ENCODE assay signal across 1 cellular context in the genomic region with DNA sequence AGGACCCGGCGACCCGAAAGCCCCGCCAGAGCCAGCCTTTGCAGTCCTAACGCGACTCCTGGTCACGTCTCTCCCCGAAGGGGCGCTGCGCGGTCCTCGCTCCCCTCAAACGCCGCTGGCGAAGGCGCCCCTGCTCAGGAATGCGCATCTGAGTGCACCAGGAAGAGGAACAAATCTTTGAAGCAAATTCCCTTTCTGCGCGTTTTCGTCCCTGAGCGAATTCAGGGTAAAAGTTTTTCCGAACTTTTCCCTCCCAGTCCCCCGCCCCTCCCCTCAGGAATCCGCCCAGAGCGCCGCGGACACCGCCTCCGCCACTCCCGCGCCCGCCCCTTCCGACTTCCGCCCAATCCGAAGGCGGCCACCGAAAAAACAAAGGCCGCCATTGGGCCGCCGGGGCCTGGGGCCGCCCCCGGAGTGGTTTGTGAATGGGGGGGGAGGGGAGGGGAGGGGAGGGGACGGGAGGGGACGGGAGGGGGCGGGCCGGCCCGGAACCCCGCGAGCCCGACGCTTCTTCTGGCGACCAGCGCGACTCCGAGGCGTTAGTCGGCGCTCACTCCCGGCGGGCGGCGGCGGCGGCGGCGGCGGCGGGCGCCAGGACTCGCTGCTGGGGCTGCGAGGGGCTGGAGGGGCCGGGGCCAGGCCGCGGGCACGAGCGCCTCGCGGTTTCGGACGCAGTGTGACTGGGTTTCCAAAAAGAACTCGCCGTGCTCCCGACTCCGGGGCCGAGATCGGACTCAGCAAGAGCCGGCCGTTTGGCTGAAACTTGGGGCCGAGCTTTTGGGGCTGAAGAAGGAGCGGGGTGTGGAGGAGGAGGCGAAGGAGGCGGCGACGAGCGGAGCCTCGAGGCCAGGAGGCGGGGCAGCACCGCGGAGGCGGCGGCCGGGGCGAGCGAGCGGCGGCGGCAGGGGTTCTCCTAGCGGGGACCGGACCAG.
TF ChIP-seq lines count a peak whose summit lies in the region.

A gene (plus strand): TSS at position 539 of the 932 bp plus-strand sequence. CDS start 793 bp downstream, outside the sequence.

TF ChIP-seq in K562, 482 proteins besides CTCF, POLR2A, EP300 and RAD21 (continued from another document and continues in another):
- TF ChIP-seq ZNF561 (CRISPR knock-in tag; conservative IDR thresholded peaks at IDR 0.05), result no peak
- TF ChIP-seq, protein P1, sequence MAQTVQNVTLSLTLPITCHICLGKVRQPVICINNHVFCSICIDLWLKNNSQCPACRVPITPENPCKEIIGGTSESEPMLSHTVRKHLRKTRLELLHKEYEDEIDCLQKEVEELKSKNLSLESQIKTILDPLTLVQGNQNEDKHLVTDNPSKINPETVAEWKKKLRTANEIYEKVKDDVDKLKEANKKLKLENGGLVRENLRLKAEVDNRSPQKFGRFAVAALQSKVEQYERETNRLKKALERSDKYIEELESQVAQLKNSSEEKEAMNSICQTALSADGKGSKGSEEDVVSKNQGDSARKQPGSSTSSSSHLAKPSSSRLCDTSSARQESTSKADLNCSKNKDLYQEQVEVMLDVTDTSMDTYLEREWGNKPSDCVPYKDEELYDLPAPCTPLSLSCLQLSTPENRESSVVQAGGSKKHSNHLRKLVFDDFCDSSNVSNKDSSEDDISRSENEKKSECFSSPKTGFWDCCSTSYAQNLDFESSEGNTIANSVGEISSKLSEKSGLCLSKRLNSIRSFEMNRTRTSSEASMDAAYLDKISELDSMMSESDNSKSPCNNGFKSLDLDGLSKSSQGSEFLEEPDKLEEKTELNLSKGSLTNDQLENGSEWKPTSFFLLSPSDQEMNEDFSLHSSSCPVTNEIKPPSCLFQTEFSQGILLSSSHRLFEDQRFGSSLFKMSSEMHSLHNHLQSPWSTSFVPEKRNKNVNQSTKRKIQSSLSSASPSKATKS (CRISPR knock-in tag; IDR thresholded peaks at IDR 0.05), result no peak
- no peak for TF ChIP-seq ATF1 (CRISPR knock-in tag; IDR thresholded peaks at IDR 0.05)
- TF ChIP-seq ATF1 (tag; IDR thresholded peaks at IDR 0.05), result 0 out of 2 replicates have a peak, but pooled peaks have one; percentile 33
- TF ChIP-seq RBM15 (IDR thresholded peaks at IDR 0.05; ENCODE audit: insufficient read depth, low read length), result no peak
- TF ChIP-seq MEF2A (IDR thresholded peaks at IDR 0.05; ENCODE audit: control insufficient read depth, low read depth, low read length), result no peak
- 0 out of 2 replicates have a peak, but pooled peaks have one; percentile 7 for TF ChIP-seq MBD2 (IDR thresholded peaks at IDR 0.05; ENCODE audit: borderline replicate concordance, low read depth)
- TF ChIP-seq RBFOX2 (IDR thresholded peaks at IDR 0.05; ENCODE audit: low read depth, low read length), result peak; percentile 75
- TF ChIP-seq HNRNPK (IDR thresholded peaks at IDR 0.05; ENCODE audit: low read depth, low read length, poor library complexity, severe bottlenecking), result no peak
- peak; percentile 66 for TF ChIP-seq CXXC5 (CRISPR knock-in tag; IDR thresholded peaks at IDR 0.05)
- TF ChIP-seq, protein P2, sequence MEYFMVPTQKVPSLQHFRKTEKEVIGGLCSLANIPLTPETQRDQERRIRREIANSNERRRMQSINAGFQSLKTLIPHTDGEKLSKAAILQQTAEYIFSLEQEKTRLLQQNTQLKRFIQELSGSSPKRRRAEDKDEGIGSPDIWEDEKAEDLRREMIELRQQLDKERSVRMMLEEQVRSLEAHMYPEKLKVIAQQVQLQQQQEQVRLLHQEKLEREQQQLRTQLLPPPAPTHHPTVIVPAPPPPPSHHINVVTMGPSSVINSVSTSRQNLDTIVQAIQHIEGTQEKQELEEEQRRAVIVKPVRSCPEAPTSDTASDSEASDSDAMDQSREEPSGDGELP (CRISPR knock-in tag; IDR thresholded peaks at IDR 0.05; ENCODE audit: borderline replicate concordance), result 0 out of 2 replicates have a peak, but pooled peaks have one; percentile 3
- TF ChIP-seq, protein P3, sequence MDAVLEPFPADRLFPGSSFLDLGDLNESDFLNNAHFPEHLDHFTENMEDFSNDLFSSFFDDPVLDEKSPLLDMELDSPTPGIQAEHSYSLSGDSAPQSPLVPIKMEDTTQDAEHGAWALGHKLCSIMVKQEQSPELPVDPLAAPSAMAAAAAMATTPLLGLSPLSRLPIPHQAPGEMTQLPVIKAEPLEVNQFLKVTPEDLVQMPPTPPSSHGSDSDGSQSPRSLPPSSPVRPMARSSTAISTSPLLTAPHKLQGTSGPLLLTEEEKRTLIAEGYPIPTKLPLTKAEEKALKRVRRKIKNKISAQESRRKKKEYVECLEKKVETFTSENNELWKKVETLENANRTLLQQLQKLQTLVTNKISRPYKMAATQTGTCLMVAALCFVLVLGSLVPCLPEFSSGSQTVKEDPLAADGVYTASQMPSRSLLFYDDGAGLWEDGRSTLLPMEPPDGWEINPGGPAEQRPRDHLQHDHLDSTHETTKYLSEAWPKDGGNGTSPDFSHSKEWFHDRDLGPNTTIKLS (IDR thresholded peaks at IDR 0.05; ENCODE audit: borderline replicate concordance, low read depth), result 0 out of 2 replicates have a peak, but pooled peaks have one; percentile 12
- TF ChIP-seq, protein P4, sequence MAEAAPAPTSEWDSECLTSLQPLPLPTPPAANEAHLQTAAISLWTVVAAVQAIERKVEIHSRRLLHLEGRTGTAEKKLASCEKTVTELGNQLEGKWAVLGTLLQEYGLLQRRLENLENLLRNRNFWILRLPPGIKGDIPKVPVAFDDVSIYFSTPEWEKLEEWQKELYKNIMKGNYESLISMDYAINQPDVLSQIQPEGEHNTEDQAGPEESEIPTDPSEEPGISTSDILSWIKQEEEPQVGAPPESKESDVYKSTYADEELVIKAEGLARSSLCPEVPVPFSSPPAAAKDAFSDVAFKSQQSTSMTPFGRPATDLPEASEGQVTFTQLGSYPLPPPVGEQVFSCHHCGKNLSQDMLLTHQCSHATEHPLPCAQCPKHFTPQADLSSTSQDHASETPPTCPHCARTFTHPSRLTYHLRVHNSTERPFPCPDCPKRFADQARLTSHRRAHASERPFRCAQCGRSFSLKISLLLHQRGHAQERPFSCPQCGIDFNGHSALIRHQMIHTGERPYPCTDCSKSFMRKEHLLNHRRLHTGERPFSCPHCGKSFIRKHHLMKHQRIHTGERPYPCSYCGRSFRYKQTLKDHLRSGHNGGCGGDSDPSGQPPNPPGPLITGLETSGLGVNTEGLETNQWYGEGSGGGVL (CRISPR knock-in tag; IDR thresholded peaks at IDR 0.05), result no peak
- no peak for TF ChIP-seq OTX1 (CRISPR knock-in tag; IDR thresholded peaks at IDR 0.05)
- peak; percentile 47 for TF ChIP-seq TAF1 (IDR thresholded peaks at IDR 0.05; ENCODE audit: control insufficient read depth, extremely low read depth, insufficient read depth, low read length, severe bottlenecking)
- TF ChIP-seq, protein P5, sequence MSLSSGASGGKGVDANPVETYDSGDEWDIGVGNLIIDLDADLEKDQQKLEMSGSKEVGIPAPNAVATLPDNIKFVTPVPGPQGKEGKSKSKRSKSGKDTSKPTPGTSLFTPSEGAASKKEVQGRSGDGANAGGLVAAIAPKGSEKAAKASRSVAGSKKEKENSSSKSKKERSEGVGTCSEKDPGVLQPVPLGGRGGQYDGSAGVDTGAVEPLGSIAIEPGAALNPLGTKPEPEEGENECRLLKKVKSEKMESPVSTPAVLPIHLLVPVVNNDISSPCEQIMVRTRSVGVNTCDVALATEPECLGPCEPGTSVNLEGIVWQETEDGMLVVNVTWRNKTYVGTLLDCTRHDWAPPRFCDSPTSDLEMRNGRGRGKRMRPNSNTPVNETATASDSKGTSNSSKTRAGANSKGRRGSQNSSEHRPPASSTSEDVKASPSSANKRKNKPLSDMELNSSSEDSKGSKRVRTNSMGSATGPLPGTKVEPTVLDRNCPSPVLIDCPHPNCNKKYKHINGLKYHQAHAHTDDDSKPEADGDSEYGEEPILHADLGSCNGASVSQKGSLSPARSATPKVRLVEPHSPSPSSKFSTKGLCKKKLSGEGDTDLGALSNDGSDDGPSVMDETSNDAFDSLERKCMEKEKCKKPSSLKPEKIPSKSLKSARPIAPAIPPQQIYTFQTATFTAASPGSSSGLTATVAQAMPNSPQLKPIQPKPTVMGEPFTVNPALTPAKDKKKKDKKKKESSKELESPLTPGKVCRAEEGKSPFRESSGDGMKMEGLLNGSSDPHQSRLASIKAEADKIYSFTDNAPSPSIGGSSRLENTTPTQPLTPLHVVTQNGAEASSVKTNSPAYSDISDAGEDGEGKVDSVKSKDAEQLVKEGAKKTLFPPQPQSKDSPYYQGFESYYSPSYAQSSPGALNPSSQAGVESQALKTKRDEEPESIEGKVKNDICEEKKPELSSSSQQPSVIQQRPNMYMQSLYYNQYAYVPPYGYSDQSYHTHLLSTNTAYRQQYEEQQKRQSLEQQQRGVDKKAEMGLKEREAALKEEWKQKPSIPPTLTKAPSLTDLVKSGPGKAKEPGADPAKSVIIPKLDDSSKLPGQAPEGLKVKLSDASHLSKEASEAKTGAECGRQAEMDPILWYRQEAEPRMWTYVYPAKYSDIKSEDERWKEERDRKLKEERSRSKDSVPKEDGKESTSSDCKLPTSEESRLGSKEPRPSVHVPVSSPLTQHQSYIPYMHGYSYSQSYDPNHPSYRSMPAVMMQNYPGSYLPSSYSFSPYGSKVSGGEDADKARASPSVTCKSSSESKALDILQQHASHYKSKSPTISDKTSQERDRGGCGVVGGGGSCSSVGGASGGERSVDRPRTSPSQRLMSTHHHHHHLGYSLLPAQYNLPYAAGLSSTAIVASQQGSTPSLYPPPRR (CRISPR knock-in tag; IDR thresholded peaks at IDR 0.05; ENCODE audit: borderline replicate concordance), result no peak
- no peak for TF ChIP-seq MCM2 (IDR thresholded peaks at IDR 0.05; ENCODE audit: low read depth)
- TF ChIP-seq ZNF57 (CRISPR knock-in tag; IDR thresholded peaks at IDR 0.05), result no peak
- TF ChIP-seq SUPT5H (IDR thresholded peaks at IDR 0.05), result 0 out of 2 replicates have a peak, but pooled peaks have one; percentile 30
- TF ChIP-seq KAT7 (CRISPR knock-in tag; IDR thresholded peaks at IDR 0.05; ENCODE audit: borderline replicate concordance), result 0 out of 2 replicates have a peak, but pooled peaks have one; percentile 13
- peak; percentile 42; the same call in 1 of the 2 replicates for TF ChIP-seq TOE1 (IDR thresholded peaks at IDR 0.05; ENCODE audit: borderline replicate concordance)
- TF ChIP-seq TOE1 (CRISPR knock-in tag; IDR thresholded peaks at IDR 0.05; ENCODE audit: borderline replicate concordance, low read depth), result no peak
- TF ChIP-seq POLR2H (tag; IDR thresholded peaks at IDR 0.05; ENCODE audit: low read depth), result peak; percentile 34; the same call in 1 of the 2 replicates
- peak; percentile 92 for TF ChIP-seq POLR2G (IDR thresholded peaks at IDR 0.05; ENCODE audit: low read depth, low read length)
- TF ChIP-seq MTA2 (IDR thresholded peaks at IDR 0.05; ENCODE audit: low read depth), result no peak
- TF ChIP-seq CBX3 (IDR thresholded peaks at IDR 0.05; ENCODE audit: borderline replicate concordance in 1 of 2, low read length in 2 of 2), result no peak
- no peak for TF ChIP-seq ZNF780A (CRISPR knock-in tag; IDR thresholded peaks at IDR 0.05)
- TF ChIP-seq NEUROD1 (IDR thresholded peaks at IDR 0.05; ENCODE audit: borderline replicate concordance, low read depth, low read length, partially characterized antibody), result peak; percentile 13
- TF ChIP-seq, protein P6, sequence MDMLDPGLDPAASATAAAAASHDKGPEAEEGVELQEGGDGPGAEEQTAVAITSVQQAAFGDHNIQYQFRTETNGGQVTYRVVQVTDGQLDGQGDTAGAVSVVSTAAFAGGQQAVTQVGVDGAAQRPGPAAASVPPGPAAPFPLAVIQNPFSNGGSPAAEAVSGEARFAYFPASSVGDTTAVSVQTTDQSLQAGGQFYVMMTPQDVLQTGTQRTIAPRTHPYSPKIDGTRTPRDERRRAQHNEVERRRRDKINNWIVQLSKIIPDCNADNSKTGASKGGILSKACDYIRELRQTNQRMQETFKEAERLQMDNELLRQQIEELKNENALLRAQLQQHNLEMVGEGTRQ (CRISPR knock-in tag; IDR thresholded peaks at IDR 0.05), result no peak
- TF ChIP-seq, protein P7, sequence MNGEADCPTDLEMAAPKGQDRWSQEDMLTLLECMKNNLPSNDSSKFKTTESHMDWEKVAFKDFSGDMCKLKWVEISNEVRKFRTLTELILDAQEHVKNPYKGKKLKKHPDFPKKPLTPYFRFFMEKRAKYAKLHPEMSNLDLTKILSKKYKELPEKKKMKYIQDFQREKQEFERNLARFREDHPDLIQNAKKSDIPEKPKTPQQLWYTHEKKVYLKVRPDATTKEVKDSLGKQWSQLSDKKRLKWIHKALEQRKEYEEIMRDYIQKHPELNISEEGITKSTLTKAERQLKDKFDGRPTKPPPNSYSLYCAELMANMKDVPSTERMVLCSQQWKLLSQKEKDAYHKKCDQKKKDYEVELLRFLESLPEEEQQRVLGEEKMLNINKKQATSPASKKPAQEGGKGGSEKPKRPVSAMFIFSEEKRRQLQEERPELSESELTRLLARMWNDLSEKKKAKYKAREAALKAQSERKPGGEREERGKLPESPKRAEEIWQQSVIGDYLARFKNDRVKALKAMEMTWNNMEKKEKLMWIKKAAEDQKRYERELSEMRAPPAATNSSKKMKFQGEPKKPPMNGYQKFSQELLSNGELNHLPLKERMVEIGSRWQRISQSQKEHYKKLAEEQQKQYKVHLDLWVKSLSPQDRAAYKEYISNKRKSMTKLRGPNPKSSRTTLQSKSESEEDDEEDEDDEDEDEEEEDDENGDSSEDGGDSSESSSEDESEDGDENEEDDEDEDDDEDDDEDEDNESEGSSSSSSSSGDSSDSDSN (IDR thresholded peaks at IDR 0.05; ENCODE audit: borderline replicate concordance in 1 of 2, low read depth in 2 of 2, low read length in 2 of 2), result peak; percentile 35 to 73; a peak in 2 of 4 replicates
- no peak for TF ChIP-seq HNRNPUL1 (IDR thresholded peaks at IDR 0.05; ENCODE audit: low read length)
- TF ChIP-seq ARID1B (IDR thresholded peaks at IDR 0.05), result no peak
- TF ChIP-seq PRPF4 (IDR thresholded peaks at IDR 0.05; ENCODE audit: insufficient read depth, low read depth, low read length, poor library complexity, severe bottlenecking), result no peak
- TF ChIP-seq NR2F6 (CRISPR knock-in tag; IDR thresholded peaks at IDR 0.05), result no peak
- TF ChIP-seq, protein P8, sequence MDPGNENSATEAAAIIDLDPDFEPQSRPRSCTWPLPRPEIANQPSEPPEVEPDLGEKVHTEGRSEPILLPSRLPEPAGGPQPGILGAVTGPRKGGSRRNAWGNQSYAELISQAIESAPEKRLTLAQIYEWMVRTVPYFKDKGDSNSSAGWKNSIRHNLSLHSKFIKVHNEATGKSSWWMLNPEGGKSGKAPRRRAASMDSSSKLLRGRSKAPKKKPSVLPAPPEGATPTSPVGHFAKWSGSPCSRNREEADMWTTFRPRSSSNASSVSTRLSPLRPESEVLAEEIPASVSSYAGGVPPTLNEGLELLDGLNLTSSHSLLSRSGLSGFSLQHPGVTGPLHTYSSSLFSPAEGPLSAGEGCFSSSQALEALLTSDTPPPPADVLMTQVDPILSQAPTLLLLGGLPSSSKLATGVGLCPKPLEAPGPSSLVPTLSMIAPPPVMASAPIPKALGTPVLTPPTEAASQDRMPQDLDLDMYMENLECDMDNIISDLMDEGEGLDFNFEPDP (CRISPR knock-in tag; IDR thresholded peaks at IDR 0.05), result no peak
- no peak for TF ChIP-seq ZNF174 (CRISPR knock-in tag; IDR thresholded peaks at IDR 0.05)
- no peak for TF ChIP-seq FOXM1 (IDR thresholded peaks at IDR 0.05; ENCODE audit: low read depth)
- TF ChIP-seq FOXM1 (CRISPR knock-in tag; IDR thresholded peaks at IDR 0.05; ENCODE audit: low read depth), result no peak
- no peak for TF ChIP-seq POLR2AphosphoS2 (IDR thresholded peaks at IDR 0.05; ENCODE audit: low read length)
- no peak for TF ChIP-seq HOXB6 (CRISPR knock-in tag; IDR thresholded peaks at IDR 0.05; ENCODE audit: borderline replicate concordance)
